Comparison of ENCODE assay signal across 8 cellular contexts in genomic region chr16:15140444-15141365, GRCh38. TPM values are rescaled to one million over a fixed set of nuclear protein-coding genes. Genes with fewer than 3 reads are reported as not detected.
DNase-seq lines count a peak whose midpoint lies in the region; ATAC-seq and TF ChIP-seq lines count a peak whose summit lies in the region.
"Not testable (repeated sequence)": the region's sequence is repeated elsewhere in the genome, so short reads cannot be mapped to it uniquely, and the experiment has no call there.

No MANE protein-coding gene starts in this region.

- not testable (repeated sequence) for H3K4me3 ChIP-seq in endodermal cell (ENCODE audit: low read length); rectal smooth muscle tissue (ENCODE audit: low read length)

- not testable (repeated sequence) for H3K27me3 Mint-ChIP-seq in endodermal cell (ENCODE audit: insufficient read depth); natural killer cell (ENCODE audit: low read depth in 2 of 2)

- peak overlapping the region; percentile 48 for H3K27ac ChIP-seq in angular gyrus (ENCODE audit: low read depth, low read length)
- H3K27ac ChIP-seq in endodermal cell (ENCODE audit: low read depth, low read length) = not testable (repeated sequence)
- H3K27ac ChIP-seq in rectal smooth muscle tissue (ENCODE audit: low read depth, low read length) = peak overlapping the region; percentile 78
- H3K27ac ChIP-seq in temporal lobe (ENCODE audit: low read depth, low read length) = peak overlapping the region; percentile 38

- peak; percentile 37 for DNase-seq in AG08396 (ENCODE audit: low spot score)
- DNase-seq in HT-29 (ENCODE audit: low spot score) = peak; percentile 8
- peak; percentile 51 for DNase-seq in endodermal cell
- DNase-seq in islet precursor cell = peak; percentile 41
- DNase-seq in natural killer cell = not testable (repeated sequence)

- not testable (repeated sequence) for H3K4me3 Mint-ChIP-seq in endodermal cell, natural killer cell

- H3K36me3 Mint-ChIP-seq in endodermal cell (ENCODE audit: low read depth); natural killer cell: not testable (repeated sequence)

- 93% methylated on average over 8 to 27 of the region's 30 CpGs for WGBS in endodermal cell (ENCODE audit: insufficient coverage in 1 of 2, insufficient read length in 1 of 2), 2 experiments

- intact Hi-C loops in natural killer cell (cut with micrococcal nuclease) = not testable (repeated sequence)

- not testable (repeated sequence) for H3K9me3 ChIP-seq in endodermal cell (ENCODE audit: control insufficient read depth, low read length)

- not testable (repeated sequence) for H3K36me3 ChIP-seq in endodermal cell (ENCODE audit: control insufficient read depth, insufficient read depth, low read length); rectal smooth muscle tissue (ENCODE audit: control insufficient read depth, insufficient read depth, low read length)

- H3K4me1 ChIP-seq in endodermal cell (ENCODE audit: control insufficient read depth, insufficient read depth, low read length) = not testable (repeated sequence)
- H3K4me1 ChIP-seq in rectal smooth muscle tissue (ENCODE audit: control insufficient read depth, insufficient read depth, low read length) = peaks cover 32% of the 10 kb centered on the region

- TF ChIP-seq CTCF in endodermal cell (conservative IDR thresholded peaks at IDR 0.05); natural killer cell (IDR thresholded peaks at IDR 0.05): not testable (repeated sequence)

- H3K9ac ChIP-seq in endodermal cell (ENCODE audit: extremely low read depth, low read length, poor library complexity, severe bottlenecking); rectal smooth muscle tissue (ENCODE audit: low read length): not testable (repeated sequence)

- not testable (repeated sequence) for H3K4me1 Mint-ChIP-seq in endodermal cell, natural killer cell

- not testable (repeated sequence) for H3K9me3 Mint-ChIP-seq in endodermal cell, natural killer cell

- H3K27me3 ChIP-seq in endodermal cell (ENCODE audit: control insufficient read depth, insufficient read depth, low read length, poor library complexity, severe bottlenecking); rectal smooth muscle tissue (ENCODE audit: control insufficient read depth, insufficient read depth, low read length): not testable (repeated sequence)

- H3K27ac Mint-ChIP-seq in endodermal cell, natural killer cell: not testable (repeated sequence)

- ATAC-seq in natural killer cell = peak in 2 of 3 donors; percentile 21 to 27

RNA-seq across cellular contexts. Expression of gene RRN3, which starts 46.6 kb away (rescaled TPM):
- 26.9 and 28.2 TPM in 2 replicates for total RNA-seq in HT-29 (2014; rRNA removed; shearing (Covaris generic))
- total RNA-seq in endodermal cell = 10 to 100 TPM; 28.6 to 30.6 TPM
- polyA plus RNA-seq in endodermal cell (2013, experiment 1 of 2) = 27.4 TPM
- polyA plus RNA-seq in endodermal cell (2013, experiment 2 of 2) = 25.0 TPM
- 10 to 100 TPM; 40.8 to 45.3 (median 43.4) TPM for total RNA-seq in natural killer cell
- total RNA-seq in temporal lobe = 75.7 TPM
